ENCODE assay signal across 12 cellular contexts in genomic region chr16:69253796-69254426, GRCh38. TPM values are rescaled to one million over a fixed set of nuclear protein-coding genes. Genes with fewer than 3 reads are reported as not detected.
DNase-seq lines count a peak whose midpoint lies in the region; ATAC-seq and TF ChIP-seq lines count a peak whose summit lies in the region.
"Had no signal": no experiment of that assay in that cellular context is flagged by ENCODE, and none has a peak within 500 bp of the region (broad histone marks: within the 10 kb centered on the region; RNA-seq: fewer than 3 reads in every experiment).

No MANE protein-coding gene starts in this region.

- POLR2A ChIA-PET in naive thymus-derived CD8-positive, alpha-beta T cell (lab: Charles Lee): no interaction called here

- no peaks in the 10 kb centered on the region for H3K36me3 ChIP-seq in rectal smooth muscle tissue (ENCODE audit: control insufficient read depth, insufficient read depth, low read length)

- no peak overlapping the region for H3K4me3 ChIP-seq in fibroblast of villous mesenchyme (ENCODE audit: low read depth, low read length)
- H3K4me3 ChIP-seq in rectal smooth muscle tissue (ENCODE audit: low read length): no peak overlapping the region
- H3K4me3 ChIP-seq: SJSA1 had no signal

- H3K4me1 ChIP-seq in rectal smooth muscle tissue (ENCODE audit: control insufficient read depth, insufficient read depth, low read length): peaks cover 5% of the 10 kb centered on the region
- H3K4me1 ChIP-seq: SJSA1 had no signal

- TF ChIP-seq CTCF in fibroblast of villous mesenchyme (IDR thresholded peaks at IDR 0.05; ENCODE audit: insufficient read depth, low read depth, low read length): no peak

- peaks cover 0 to 11% (median 4%) of the 10 kb centered on the region in 3 donors for H3K36me3 Mint-ChIP-seq in naive thymus-derived CD8-positive, alpha-beta T cell

- H3K27ac Mint-ChIP-seq in naive thymus-derived CD8-positive, alpha-beta T cell: peak overlapping the region in 5 of 10 donors; percentile 17 to 74 (median 47)

- H3K27me3 Mint-ChIP-seq in naive thymus-derived CD8-positive, alpha-beta T cell: no peaks in the 10 kb centered on the region

- DNase-seq in AG20443 (ENCODE audit: low spot score) (peak; percentile 36), fibroblast of villous mesenchyme (ENCODE audit: low read depth) (peak; percentile 82), NCI-H345 (lab: John Stamatoyannopoulos, UW) (no peak)
- no peak for DNase-seq in naive thymus-derived CD8-positive, alpha-beta T cell
- DNase-seq: H7, midbrain, NCI-H1105 had no signal

- ATAC-seq in SK-N-SH treated with all-trans-retinoic acid at 6 μM for 48 hours: peak; percentile 56
- no peak for ATAC-seq in naive thymus-derived CD8-positive, alpha-beta T cell
- no peak for ATAC-seq in HG02610 (IDR thresholded peaks at IDR 0.05; ENCODE audit: unreplicated experiment)
- ATAC-seq in GM19397 (IDR thresholded peaks at IDR 0.05; ENCODE audit: unreplicated experiment): no peak

- no peaks in the 10 kb centered on the region for H3K9me3 Mint-ChIP-seq in naive thymus-derived CD8-positive, alpha-beta T cell

- H3K27me3 ChIP-seq in rectal smooth muscle tissue (ENCODE audit: control insufficient read depth, insufficient read depth, low read length): no peaks in the 10 kb centered on the region
- H3K27me3 ChIP-seq: SJSA1 had no signal

- H3K27ac ChIP-seq in rectal smooth muscle tissue (ENCODE audit: low read depth, low read length): peak overlapping the region; percentile 40
- H3K27ac ChIP-seq: SJSA1 had no signal

- peak overlapping the region in 1 of 10 donors; percentile 1 for H3K4me3 Mint-ChIP-seq in naive thymus-derived CD8-positive, alpha-beta T cell

- peaks cover 0 to 15% (median 8%) of the 10 kb centered on the region in 4 donors for H3K4me1 Mint-ChIP-seq in naive thymus-derived CD8-positive, alpha-beta T cell

- H3K9ac ChIP-seq in rectal smooth muscle tissue (ENCODE audit: low read length): no peak overlapping the region

TF ChIP-seq in SK-N-SH treated with all-trans-retinoic acid at 6 μM for 48 hours, 23 proteins besides CTCF, POLR2A, EP300 and RAD21:
- TF ChIP-seq GLIS3 (CRISPR knock-in tag; IDR thresholded peaks at IDR 0.05): no peak
- no peak for TF ChIP-seq ZC3H10 (CRISPR knock-in tag; IDR thresholded peaks at IDR 0.05)
- TF ChIP-seq ZFP3 (CRISPR knock-in tag; IDR thresholded peaks at IDR 0.05): no peak
- TF ChIP-seq PPARA (CRISPR knock-in tag; IDR thresholded peaks at IDR 0.05; ENCODE audit: borderline replicate concordance): no peak
- TF ChIP-seq ESRRG (CRISPR knock-in tag; IDR thresholded peaks at IDR 0.05): no peak
- no peak for TF ChIP-seq TSHZ2 (CRISPR knock-in tag; IDR thresholded peaks at IDR 0.05)
- TF ChIP-seq CREB5 (CRISPR knock-in tag; IDR thresholded peaks at IDR 0.05; ENCODE audit: low read depth): no peak
- no peak for TF ChIP-seq ZNF70 (CRISPR knock-in tag; IDR thresholded peaks at IDR 0.05)
- no peak for TF ChIP-seq SNAI2 (CRISPR knock-in tag; IDR thresholded peaks at IDR 0.05)
- TF ChIP-seq OSR1 (CRISPR knock-in tag; IDR thresholded peaks at IDR 0.05): no peak
- TF ChIP-seq CSDC2 (CRISPR knock-in tag; IDR thresholded peaks at IDR 0.05): no peak
- no peak for TF ChIP-seq ZNF565 (CRISPR knock-in tag; conservative IDR thresholded peaks at IDR 0.05; ENCODE audit: low read depth)
- no peak for TF ChIP-seq ZNF8 (CRISPR knock-in tag; IDR thresholded peaks at IDR 0.05)

RNA-seq across cellular contexts. Expression of gene VPS4A, which starts 57.2 kb away (rescaled TPM):
- total RNA-seq in fibroblast of villous mesenchyme: 31.1 and 34.1 TPM in 2 replicates
- total RNA-seq in naive thymus-derived CD8-positive, alpha-beta T cell: 10 to 100 TPM; 51.3 to 52.2 TPM
- 10 to 100 TPM; 28.4 to 36.1 (median 29.1) TPM for polyA plus RNA-seq in naive thymus-derived CD8-positive, alpha-beta T cell

Comparison
In these comparisons a context has a peak if more than half of its experiments do, and no peak if none do; other contexts are left out.
1. DNase-seq: peak in AG20443 (single experiment) and fibroblast of villous mesenchyme (single experiment); none in naive thymus-derived CD8-positive, alpha-beta T cell (0 of 10) and NCI-H345 (single experiment).